ENCODE assay signal across 13 cellular contexts in the genomic region with DNA sequence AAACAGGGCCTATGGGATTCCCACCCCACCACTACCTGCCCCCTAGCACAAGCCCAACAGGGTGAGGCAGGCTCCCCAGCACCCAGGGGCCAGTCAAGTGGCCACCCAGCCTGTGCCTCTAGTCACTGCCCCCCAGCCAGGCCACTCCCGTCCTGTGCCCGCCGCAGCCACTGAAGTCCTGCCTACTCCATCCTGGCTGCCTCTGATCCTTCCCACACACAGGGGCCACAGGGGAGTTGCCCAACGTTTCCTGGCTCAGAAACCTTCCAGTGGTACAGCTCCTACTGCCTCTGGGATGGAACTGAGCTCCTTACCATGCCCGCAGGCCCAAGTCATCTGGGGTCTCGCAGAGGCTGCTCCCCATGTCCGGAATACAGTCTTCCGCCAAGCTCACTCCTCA.
DNase-seq lines count a peak whose midpoint lies in the region; ATAC-seq and TF ChIP-seq lines count a peak whose summit lies in the region.
"Had no signal": no experiment of that assay in that cellular context is flagged by ENCODE, and none has a peak within 500 bp of the region (broad histone marks: within the 10 kb centered on the region; RNA-seq: fewer than 3 reads in every experiment).

No MANE protein-coding gene starts in this region.

- H3K4me2 ChIP-seq in BLaER1 treated with 17β-estradiol and CSF1 and Interleukin-3, amounts not matched to agents 10 nM and 100 nM = peak overlapping the region; percentile 64 to 99 (median 89)
- H3K4me2 ChIP-seq in skeletal muscle satellite cell (ENCODE audit: low read length) = peak overlapping the region; percentile 76

- DNase-seq in ascending aorta (ENCODE audit: low spot score in 2 of 2) (peak; percentile 63 to 96), heart right ventricle (no peak), 8988T (no peak), HK-2 (ENCODE audit: unreplicated experiment) (no peak)
- no peak for DNase-seq in activated CD8-positive, alpha-beta memory T cell treated with anti-CD3 and anti-CD28 coated beads, Interleukin-2, amount 50 U/mL, for 4 hours
- DNase-seq: activated T-cell treated with anti-CD3 and anti-CD28 coated beads for 4 hours, mucosa of descending colon, NCI-H1105 treated with DMSO at 0.1 percent for 48 hours, NCI-H82 had no signal

- peaks cover 0 to 100% (median 97%) of the 10 kb centered on the region in 11 experiments; a peak in 20 of 22 replicates for H4K20me1 ChIP-seq in BLaER1 treated with 17β-estradiol and CSF1 and Interleukin-3, amounts not matched to agents 10 nM and 100 nM

- 69 to 70% methylated on average over 8 of the region's 8 CpGs for WGBS in heart right ventricle, 2 donors

- peak overlapping the region in 10 of 11 experiments; percentile 35 to 80 (median 60); a peak in 18 of 22 replicates for H3K27ac ChIP-seq in BLaER1 treated with 17β-estradiol and CSF1 and Interleukin-3, amounts not matched to agents 10 nM and 100 nM
- H3K27ac ChIP-seq in ascending aorta = peak overlapping the region; percentile 79 to 82
- peak overlapping the region in 7 of 10 donors; percentile 16 to 60 (median 44) for H3K27ac ChIP-seq in heart right ventricle

- peak overlapping the region in 5 of 10 experiments; percentile 6 to 42 (median 33); a peak in 8 of 20 replicates for H3K4me3 ChIP-seq in BLaER1 treated with 17β-estradiol and CSF1 and Interleukin-3, amounts not matched to agents 10 nM and 100 nM
- H3K4me3 ChIP-seq in ascending aorta = peak overlapping the region in 1 of 2 donors; percentile 18
- H3K4me3 ChIP-seq in heart right ventricle = no peak overlapping the region
- peak overlapping the region; percentile 42 for H3K4me3 ChIP-seq in skeletal muscle satellite cell (ENCODE audit: low read length)
- H3K4me3 ChIP-seq: mucosa of descending colon had no signal

- H3K9ac ChIP-seq in BLaER1 treated with 17β-estradiol and CSF1 and Interleukin-3, amounts not matched to agents 10 nM and 100 nM = peak overlapping the region; percentile 6 to 71 (median 55); a peak in 18 of 22 replicates
- H3K9ac ChIP-seq in skeletal muscle satellite cell (ENCODE audit: low read depth, low read length) = peak overlapping the region; percentile 80

- TF ChIP-seq CTCF in ascending aorta (IDR thresholded peaks at IDR 0.05) (peak in 1 of 3 experiments; percentile 5), heart right ventricle (IDR thresholded peaks at IDR 0.05) (no peak)

- H3K4me1 ChIP-seq in BLaER1 treated with 17β-estradiol and CSF1 and Interleukin-3, amounts not matched to agents 10 nM and 100 nM = peaks cover 38 to 100% (median 92%) of the 10 kb centered on the region in 10 experiments
- H3K4me1 ChIP-seq in ascending aorta (peaks cover 38 to 58% of the 10 kb centered on the region in 2 donors), heart right ventricle (peaks cover 23 to 99% (median 81%) of the 10 kb centered on the region in 9 donors), skeletal muscle satellite cell (ENCODE audit: control insufficient read depth, insufficient read depth, low read length) (peaks cover 97% of the 10 kb centered on the region)

- intact Hi-C loops in ascending aorta (cut with DNase I) = loop anchor here (1.0 to 2.0 kb wide), 2 partner anchors 19 to 37 kb away; no protein-coding TSS in a partner anchor
- intact Hi-C loops in heart right ventricle (cut with DNase I) = no loop called here

- H3K27me3 ChIP-seq in BLaER1 treated with 17β-estradiol and CSF1 and Interleukin-3, amounts not matched to agents 10 nM and 100 nM = no peaks in the 10 kb centered on the region
- no peaks in the 10 kb centered on the region for H3K27me3 ChIP-seq in ascending aorta
- no peaks in the 10 kb centered on the region for H3K27me3 ChIP-seq in heart right ventricle
- no peaks in the 10 kb centered on the region for H3K27me3 ChIP-seq in skeletal muscle satellite cell (ENCODE audit: control insufficient read depth, insufficient read depth, low read length)

- peak in 7 of 8 donors; percentile 7 to 64 (median 27) for ATAC-seq in heart right ventricle
- ATAC-seq in GM18517 (IDR thresholded peaks at IDR 0.05; ENCODE audit: unreplicated experiment) = no peak
- ATAC-seq: CD8-positive, alpha-beta T cell; mucosa of descending colon had no signal

- H3K36me3 ChIP-seq in BLaER1 treated with 17β-estradiol and CSF1 and Interleukin-3, amounts not matched to agents 10 nM and 100 nM = peaks cover 0 to 92% (median 5%) of the 10 kb centered on the region in 11 experiments; a peak in 10 of 22 replicates
- no peaks in the 10 kb centered on the region for H3K36me3 ChIP-seq in ascending aorta
- H3K36me3 ChIP-seq in heart right ventricle = peaks cover 0 to 4% (median 0%) of the 10 kb centered on the region in 9 donors
- peaks cover 43% of the 10 kb centered on the region for H3K36me3 ChIP-seq in skeletal muscle satellite cell (ENCODE audit: insufficient read depth, low read length)

- H3K9me3 ChIP-seq in BLaER1 treated with 17β-estradiol and CSF1 and Interleukin-3, amounts not matched to agents 10 nM and 100 nM (replicated peaks in 1 of 11) = no peaks in the 10 kb centered on the region
- no peaks in the 10 kb centered on the region for H3K9me3 ChIP-seq in ascending aorta
- no peaks in the 10 kb centered on the region for H3K9me3 ChIP-seq in heart right ventricle
- H3K9me3 ChIP-seq in skeletal muscle satellite cell (replicated peaks; ENCODE audit: low read length) = no peaks in the 10 kb centered on the region
- H3K9me3 ChIP-seq: mucosa of descending colon had no signal

Comparison
In these comparisons a context has a peak if more than half of its experiments do, and no peak if none do; other contexts are left out.
1. DNase-seq: peak in ascending aorta (2 of 2); none in heart right ventricle (0 of 2), 8988T (single experiment), activated CD8-positive, alpha-beta memory T cell treated with anti-CD3 and anti-CD28 coated beads, Interleukin-2, amount 50 U/mL, for 4 hours (single experiment) and HK-2 (single experiment).
2. Peak in every context shown above with its lines, with median percentiles within 50 percentile points of each other: H3K27ac ChIP-seq.